Comparison of ENCODE assay signal across 9 cellular contexts in the genomic region with DNA sequence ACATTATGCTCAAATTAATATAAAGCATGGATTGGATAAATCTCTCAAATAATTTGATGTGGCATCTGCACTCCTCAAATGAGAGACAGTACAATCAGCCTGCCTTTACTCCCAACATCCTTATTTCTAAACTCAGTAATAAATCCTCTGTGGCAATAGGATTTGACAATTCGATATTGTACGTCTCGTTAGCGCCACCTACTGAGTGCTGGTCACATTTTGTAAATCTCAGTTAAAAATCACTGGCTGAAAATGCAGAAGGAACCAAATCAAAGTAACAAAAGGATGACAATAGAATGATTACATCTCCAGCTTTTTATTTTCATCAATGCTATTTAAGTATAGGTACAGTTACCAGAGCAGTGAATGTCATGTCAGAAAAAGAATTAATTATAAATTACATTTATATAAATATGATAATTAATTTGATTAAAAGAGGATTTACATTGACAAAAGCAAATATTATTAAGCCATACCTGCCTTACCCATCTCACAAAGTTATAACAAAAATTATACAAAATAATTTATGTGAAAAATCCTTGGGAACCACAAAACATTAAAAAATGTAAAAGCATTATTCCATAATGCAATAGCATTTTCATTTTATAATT. TPM values are rescaled to one million over a fixed set of nuclear protein-coding genes. Genes with fewer than 3 reads are reported as not detected.
A peak's percentile ranks its signal among the peaks of the same experiment; 100 is the strongest.
DNase-seq lines count a peak whose midpoint lies in the region; ATAC-seq, FAIRE-seq and TF ChIP-seq lines count a peak whose summit lies in the region.
"Had no signal": no experiment of that assay in that cellular context is flagged by ENCODE, and none has a peak within 500 bp of the region (broad histone marks: within the 10 kb centered on the region; RNA-seq: fewer than 3 reads in every experiment).

No MANE protein-coding gene starts in this region.

- H3K4me3 Mint-ChIP-seq in H9, result no peak overlapping the region
- H3K4me3 Mint-ChIP-seq: activated naive CD4-positive, alpha-beta T cell treated with anti-CD3 and anti-CD28 coated beads, Interleukin-2, amount 50 U/mL, for 24 hours had no signal

- peak; percentile 85 for TF ChIP-seq CTCF in H9 (conservative IDR thresholded peaks at IDR 0.05)

- FAIRE-seq in TTC549 (lab: Jason Lieb, UNC), result peak; percentile 94

- no peaks in the 10 kb centered on the region for H3K79me1 ChIP-seq in H9 (ENCODE audit: insufficient read depth, low read depth, low read length, poor library complexity, severe bottlenecking)

- no CpG with 5 or more reads among the region's 4 CpGs for WGBS in H9 (ENCODE audit: extremely low coverage, insufficient read length, low lambda C conversion rate)

- H3K4me1 ChIP-seq in H9 (ENCODE audit: insufficient read depth, low read length), result no peaks in the 10 kb centered on the region

- H2BK15ac ChIP-seq in H9 (ENCODE audit: low read depth, low read length), result no peak overlapping the region

- no peak overlapping the region for H2BK120ac ChIP-seq in H9 (ENCODE audit: low read depth, low read length, poor library complexity, severe bottlenecking)

- H2BK20ac ChIP-seq in H9 (ENCODE audit: low read depth, low read length, poor library complexity, severe bottlenecking), result no peak overlapping the region

- no peak overlapping the region for H3K14ac ChIP-seq in H9 (ENCODE audit: insufficient read depth, low read length)

- no peaks in the 10 kb centered on the region for H3K27me3 Mint-ChIP-seq in H9 (ENCODE audit: low read depth)

- no peak overlapping the region for H3K23ac ChIP-seq in H9 (ENCODE audit: insufficient read length, low read depth, low read length)

- peak; percentile 39 for DNase-seq in Caki2 (ENCODE audit: low read depth)
- DNase-seq in H9, result peak; percentile 55
- peak; percentile 11 to 46 for DNase-seq in NCI-H1930 (lab: John Stamatoyannopoulos, UW)
- peak; percentile 34 for DNase-seq in brain pericyte (ENCODE audit: low read depth, low spot score)
- DNase-seq in inferior parietal cortex (ENCODE audit: extremely low spot score), result peak; percentile 87
- peak; percentile 48 to 72 for DNase-seq in stimulated activated CD4-positive, alpha-beta T cell treated with anti-CD3 and anti-CD28 coated beads, Interleukin-15, amount 100 ng/mL, for 48 hours (ENCODE audit: low read depth in 2 of 2)

- no peaks in the 10 kb centered on the region for H3K27me3 ChIP-seq in H9 (ENCODE audit: insufficient read depth, low read length)

- no peak for ATAC-seq in HG03045 (IDR thresholded peaks at IDR 0.05; ENCODE audit: unreplicated experiment)

- H3K9me3 Mint-ChIP-seq in H9, result no peaks in the 10 kb centered on the region
- H3K9me3 Mint-ChIP-seq: activated naive CD4-positive, alpha-beta T cell treated with anti-CD3 and anti-CD28 coated beads, Interleukin-2, amount 50 U/mL, for 24 hours had no signal

- H2BK12ac ChIP-seq in H9 (ENCODE audit: insufficient read length, low read depth, low read length), result no peak overlapping the region

- no peak overlapping the region for H3K4ac ChIP-seq in H9 (ENCODE audit: low read depth, low read length)

- no peak overlapping the region for H3T11ph ChIP-seq in H9 (ENCODE audit: low read length)

- H2AK5ac ChIP-seq in H9 (ENCODE audit: insufficient read length, low read length), result no peak overlapping the region

- no peak overlapping the region for H2AFZ ChIP-seq in H9 (ENCODE audit: low read length)

- H4K91ac ChIP-seq in H9 (ENCODE audit: insufficient read length, low read depth, low read length), result no peak overlapping the region

- H3K79me2 ChIP-seq in H9 (ENCODE audit: insufficient read depth, low read length), result no peaks in the 10 kb centered on the region

- H4K8ac ChIP-seq in H9 (replicated peaks; ENCODE audit: insufficient read length, low read depth, low read length), result no peak overlapping the region

- H3K9ac ChIP-seq in H9 (ENCODE audit: extremely low read depth, insufficient read length, low read length), result no peak overlapping the region

- peaks cover 4 to 7% of the 10 kb centered on the region in 2 experiments for H3K4me1 Mint-ChIP-seq in H9
- H3K4me1 Mint-ChIP-seq: activated naive CD4-positive, alpha-beta T cell treated with anti-CD3 and anti-CD28 coated beads, Interleukin-2, amount 50 U/mL, for 24 hours had no signal

- H4K5ac ChIP-seq in H9 (ENCODE audit: insufficient read length, low read depth, low read length), result no peak overlapping the region

- H3K36me3 Mint-ChIP-seq in H9 (ENCODE audit: insufficient read depth in 1 of 3, low read depth in 3 of 3), result peaks cover 0 to 2% (median 0%) of the 10 kb centered on the region in 3 experiments; a peak in 1 of 7 replicates
- H3K36me3 Mint-ChIP-seq: activated naive CD4-positive, alpha-beta T cell treated with anti-CD3 and anti-CD28 coated beads, Interleukin-2, amount 50 U/mL, for 24 hours had no signal

- in situ Hi-C loops in Caki2 (cut with HindIII; ENCODE audit: low pct_unique_long_range_greater_than_20kb, low sequenced_read_pairs), result no loop called here

- no peaks in the 10 kb centered on the region for H3K9me3 ChIP-seq in H9 (ENCODE audit: control insufficient read depth, low read depth, low read length)

- H3K23me2 ChIP-seq in H9 (ENCODE audit: insufficient read length, low read depth, low read length, poor library complexity, severe bottlenecking), result no peaks in the 10 kb centered on the region

- H3K56ac ChIP-seq in H9 (ENCODE audit: insufficient read length, low read depth, low read length), result no peak overlapping the region

- no peak overlapping the region for H3K18ac ChIP-seq in H9 (ENCODE audit: insufficient read length, low read depth, low read length)

- H3K27ac Mint-ChIP-seq in H9, result no peak overlapping the region
- H3K27ac Mint-ChIP-seq: activated naive CD4-positive, alpha-beta T cell treated with anti-CD3 and anti-CD28 coated beads, Interleukin-2, amount 50 U/mL, for 24 hours had no signal

- no peak overlapping the region for H3K4me2 ChIP-seq in H9 (ENCODE audit: insufficient read depth, insufficient read length, low read length)

- H4K20me1 ChIP-seq in H9 (ENCODE audit: control insufficient read depth, insufficient read depth, insufficient read length), result no peaks in the 10 kb centered on the region

- H3K27ac ChIP-seq in H9 (ENCODE audit: insufficient read length, low read depth, low read length), result no peak overlapping the region

- no peak overlapping the region for H2BK5ac ChIP-seq in H9 (ENCODE audit: insufficient read length, low read length)

RNA-seq across cellular contexts. Expression of a gene that starts 20.2 kb away (rescaled TPM):
- total RNA-seq in Caki2 (2014; rRNA removed; shearing (Covaris generic); ENCODE audit: low replicate concordance), result not detected in 2 replicates
- total RNA-seq in H9 (2021), result not detected in 2 replicates

RNA-seq across cellular contexts. Expression of a gene that starts 34.4 kb away (rescaled TPM):
- total RNA-seq in Caki2 (2014; rRNA removed; shearing (Covaris generic); ENCODE audit: low replicate concordance), result not detected in 2 replicates
- total RNA-seq in H9 (2021), result not detected in 2 replicates

RNA-seq across cellular contexts. Expression of a gene that starts 34.5 kb away (rescaled TPM):
- 68.3 and 78.5 TPM in 2 replicates for total RNA-seq in Caki2 (2014; rRNA removed; shearing (Covaris generic); ENCODE audit: low replicate concordance)
- total RNA-seq in H9 (2021), result 62.4 and 63.1 TPM in 2 replicates

Comparison
In these comparisons a context has a peak if more than half of its experiments do, and no peak if none do; other contexts are left out.
1. DNase-seq: peak in every context shown above with its lines; median percentile 87 in inferior parietal cortex; 60 in stimulated activated CD4-positive, alpha-beta T cell treated with anti-CD3 and anti-CD28 coated beads, Interleukin-15, amount 100 ng/mL, for 48 hours; 55 in H9; 39 in Caki2; 34 in brain pericyte; 28 in NCI-H1930.